In the genomic region with DNA sequence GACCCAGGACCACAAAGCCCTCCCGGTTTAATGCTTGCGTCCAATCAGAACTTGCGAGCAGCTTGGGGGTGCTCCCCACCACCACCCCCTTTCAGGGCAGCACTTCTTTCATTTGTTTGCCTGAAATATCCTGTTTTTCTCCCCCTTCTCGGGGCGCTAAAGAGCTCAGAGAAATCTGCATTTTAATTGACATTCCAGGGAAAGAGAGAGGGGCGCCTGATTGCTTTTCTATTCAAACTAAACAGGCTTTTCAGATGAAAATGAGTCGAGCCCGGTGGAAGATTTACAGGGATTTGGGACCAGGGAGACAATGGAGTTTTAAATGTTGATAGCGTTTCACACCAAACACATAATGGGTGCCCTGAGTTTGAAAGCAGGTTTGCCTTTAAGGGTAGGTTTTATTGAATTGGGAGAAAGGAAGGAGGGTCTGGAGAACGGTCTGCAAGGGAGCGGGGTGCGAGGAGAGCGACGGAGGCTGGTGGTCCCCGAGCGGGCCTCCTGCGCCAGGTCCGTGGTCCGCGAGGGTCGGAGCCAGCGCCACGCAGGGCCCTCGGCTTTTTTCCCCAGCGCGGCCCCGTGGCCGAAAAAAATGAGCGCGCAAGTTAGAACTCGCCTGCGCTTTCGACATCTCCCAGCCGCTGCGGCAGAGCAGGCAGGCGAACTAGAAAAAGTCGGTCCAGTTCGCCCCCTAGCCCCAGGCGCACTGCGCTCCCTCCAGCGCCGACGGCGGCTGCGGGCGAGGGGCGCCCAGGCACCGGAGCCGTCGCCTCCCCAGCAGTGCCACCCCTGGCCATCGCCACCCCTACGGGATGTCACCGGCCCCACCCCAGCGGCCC, we compare ENCODE assay signal across 9 cellular contexts. TPM values are rescaled to one million over a fixed set of nuclear protein-coding genes. Genes with fewer than 3 reads are reported as not detected.
A peak's percentile ranks its signal among the peaks of the same experiment; 100 is the strongest.
DNase-seq lines count a peak whose midpoint lies in the region; ATAC-seq, FAIRE-seq and TF ChIP-seq lines count a peak whose summit lies in the region.
"Had no signal": no experiment of that assay in that cellular context is flagged by ENCODE, and none has a peak within 500 bp of the region (broad histone marks: within the 10 kb centered on the region; RNA-seq: fewer than 3 reads in every experiment).

No MANE protein-coding gene starts in this region.

- intact Hi-C loops in activated CD4-positive, alpha-beta memory T cell treated with anti-CD3 and anti-CD28 coated beads for 36 hours (cut with micrococcal nuclease): loop anchor here (5.0 kb wide), 1 partner anchor 80 kb away; no protein-coding TSS in a partner anchor
- intact Hi-C loops in HepG2 (cut with micrococcal nuclease; ENCODE audit: unreplicated experiment): loop anchor here (2.0 to 5.0 kb wide), 3 partner anchors 66 to 535 kb away; no protein-coding TSS in a partner anchor

- BruUV-seq in HepG2 (replicated peaks; lab: Mats Ljungman, UMichigan): no TSS peak

- no peak for FAIRE-seq in HepG2 (lab: Jason Lieb, UNC)

- no peak overlapping the region for H3K9ac ChIP-seq in HepG2 (ENCODE audit: insufficient read depth, low read depth, low read length)
- no peak overlapping the region for H3K9ac ChIP-seq in Karpas-422 (ENCODE audit: low read length)

- no peak for TF ChIP-seq POLR2A in HepG2 (IDR thresholded peaks at IDR 0.05; ENCODE audit: insufficient read depth in 1 of 2, low read depth in 2 of 2, low read length in 2 of 2)

- peak overlapping the region; percentile 89 for H3K4me2 ChIP-seq in HepG2 (ENCODE audit: low read depth, low read length)
- no peak overlapping the region for H3K4me2 ChIP-seq in Karpas-422 (ENCODE audit: low read depth, low read length, poor library complexity, severe bottlenecking)

- H3K4me1 ChIP-seq in HepG2 (ENCODE audit: insufficient read depth, low read length) (peaks cover 27% of the 10 kb centered on the region), thoracic aorta (ENCODE audit: control insufficient read depth in 1 of 2, low read depth in 2 of 2) (peaks cover 0 to 12% of the 10 kb centered on the region in 2 donors), Karpas-422 (ENCODE audit: low read length) (peaks cover 11% of the 10 kb centered on the region)

- H3K79me2 ChIP-seq in HepG2 (ENCODE audit: insufficient read depth, low read length): no peaks in the 10 kb centered on the region
- no peaks in the 10 kb centered on the region for H3K79me2 ChIP-seq in Karpas-422 (ENCODE audit: low read length)

- H3K36me3 Mint-ChIP-seq in activated CD4-positive, alpha-beta memory T cell treated with anti-CD3 and anti-CD28 coated beads, Interleukin-2, amount 10 ng/mL, durations not matched to agents 7 days and 5 days (ENCODE audit: low read depth): peaks cover 3% of the 10 kb centered on the region
- H3K36me3 Mint-ChIP-seq in activated CD4-positive, alpha-beta memory T cell treated with anti-CD3 and anti-CD28 coated beads for 36 hours: no peaks in the 10 kb centered on the region

- H3K9me3 ChIP-seq in HepG2 (ENCODE audit: low read length) (no peaks in the 10 kb centered on the region), thoracic aorta (no peaks in the 10 kb centered on the region), Karpas-422 (ENCODE audit: low read length) (no peaks in the 10 kb centered on the region)

- H3K4me1 Mint-ChIP-seq in activated CD4-positive, alpha-beta memory T cell treated with anti-CD3 and anti-CD28 coated beads, Interleukin-2, amount 10 ng/mL, durations not matched to agents 7 days and 5 days: peaks cover 8% of the 10 kb centered on the region
- H3K4me1 Mint-ChIP-seq in activated CD4-positive, alpha-beta memory T cell treated with anti-CD3 and anti-CD28 coated beads for 36 hours (ENCODE audit: low read depth): peaks cover 3% of the 10 kb centered on the region

- POLR2A ChIA-PET in activated CD4-positive, alpha-beta memory T cell treated with anti-CD3 and anti-CD28 coated beads, Interleukin-2, amount 10 ng/mL, durations not matched to agents 7 days and 5 days (lab: Charles Lee): no interaction called here
- POLR2A ChIA-PET in activated CD4-positive, alpha-beta memory T cell treated with anti-CD3 and anti-CD28 coated beads for 36 hours (lab: Charles Lee): no interaction called here
- POLR2A ChIA-PET in HepG2 (lab: Yijun Ruan, JAX): no interaction called here

- H3K4me3 ChIP-seq in HepG2 (replicated peaks in 1 of 3; ENCODE audit: insufficient read depth in 1 of 3, low read depth in 2 of 3, low read length in 3 of 3) (peak overlapping the region; percentile 54 to 71 (median 55)), thoracic aorta (peak overlapping the region; percentile 73), Karpas-422 (ENCODE audit: low read length) (no peak overlapping the region)

- ATAC-seq in HepG2 (peak; percentile 76), thoracic aorta (ENCODE audit: insufficient number of reproducible peaks, low FRiP score, low read depth) (no peak), HG03571 (IDR thresholded peaks at IDR 0.05; ENCODE audit: unreplicated experiment) (no peak), GM18868 (IDR thresholded peaks at IDR 0.05; ENCODE audit: unreplicated experiment) (no peak)

- CTCF ChIA-PET in activated CD4-positive, alpha-beta memory T cell treated with anti-CD3 and anti-CD28 coated beads, Interleukin-2, amount 10 ng/mL, durations not matched to agents 7 days and 5 days (lab: Charles Lee): no interaction called here
- CTCF ChIA-PET in activated CD4-positive, alpha-beta memory T cell treated with anti-CD3 and anti-CD28 coated beads for 36 hours (lab: Charles Lee): no interaction called here
- CTCF ChIA-PET in HepG2 (lab: Yijun Ruan, JAX; ENCODE audit: low intra/inter-chr PET ratio, low total read pairs): no interaction called here

- in situ Hi-C loops in HepG2 (cut with HindIII; ENCODE audit: extremely low pct_ligation_motif_present, low pct_unique_long_range_greater_than_20kb): no loop called here

- 4% methylated on average over 12 of the region's 54 CpGs for WGBS in HepG2 (ENCODE audit: low lambda C conversion rate)

- no peaks in the 10 kb centered on the region for H3K9me2 ChIP-seq in Karpas-422 (replicated peaks; ENCODE audit: insufficient read depth, low read length)

- no peaks in the 10 kb centered on the region for H4K20me1 ChIP-seq in HepG2 (ENCODE audit: insufficient read depth, low read length)
- no peaks in the 10 kb centered on the region for H4K20me1 ChIP-seq in Karpas-422 (ENCODE audit: insufficient read depth, low read depth, low read length)

- DNase-seq in activated CD4-positive, alpha-beta memory T cell treated with anti-CD3 and anti-CD28 coated beads, Interleukin-2, amount 10 ng/mL, durations not matched to agents 7 days and 5 days: no peak
- no peak for DNase-seq in activated CD4-positive, alpha-beta memory T cell treated with anti-CD3 and anti-CD28 coated beads for 36 hours
- DNase-seq in caudate nucleus (lab: John Stamatoyannopoulos, UW): peak in 51 of 61 donors; percentile 18 to 80 (median 53)
- no peak for DNase-seq in HepG2 (ENCODE audit: low spot score)
- no peak for DNase-seq in thoracic aorta (ENCODE audit: low spot score)
- no peak for DNase-seq in Karpas-422

- H3K27me3 Mint-ChIP-seq in activated CD4-positive, alpha-beta memory T cell treated with anti-CD3 and anti-CD28 coated beads, Interleukin-2, amount 10 ng/mL, durations not matched to agents 7 days and 5 days: peaks cover 50% of the 10 kb centered on the region
- peaks cover 49% of the 10 kb centered on the region for H3K27me3 Mint-ChIP-seq in activated CD4-positive, alpha-beta memory T cell treated with anti-CD3 and anti-CD28 coated beads for 36 hours

- peak; percentile 79 for TF ChIP-seq CTCF in HepG2 (CRISPR knock-in tag; IDR thresholded peaks at IDR 0.05)
- TF ChIP-seq CTCF in thoracic aorta (IDR thresholded peaks at IDR 0.05): peak; percentile 29

- no peaks in the 10 kb centered on the region for H3K9me3 Mint-ChIP-seq in activated CD4-positive, alpha-beta memory T cell treated with anti-CD3 and anti-CD28 coated beads, Interleukin-2, amount 10 ng/mL, durations not matched to agents 7 days and 5 days
- no peaks in the 10 kb centered on the region for H3K9me3 Mint-ChIP-seq in activated CD4-positive, alpha-beta memory T cell treated with anti-CD3 and anti-CD28 coated beads for 36 hours

- H3K27ac ChIP-seq in caudate nucleus (ENCODE audit: low read depth, low read length) (peak overlapping the region; percentile 93), HepG2 (ENCODE audit: extremely low read length, insufficient read depth, low read length) (no peak overlapping the region), thoracic aorta (peak overlapping the region in 1 of 2 donors; percentile 63), Karpas-422 (ENCODE audit: low read length) (no peak overlapping the region)
- H3K27ac ChIP-seq: SJSA1 had no signal

- H3K36me3 ChIP-seq in HepG2 (replicated peaks in 1 of 2; ENCODE audit: control insufficient read depth in 1 of 2, insufficient read depth in 2 of 2, low read length in 2 of 2) (no peaks in the 10 kb centered on the region), thoracic aorta (no peaks in the 10 kb centered on the region), Karpas-422 (ENCODE audit: insufficient read depth, low read length) (no peaks in the 10 kb centered on the region)
- H3K36me3 ChIP-seq: SJSA1 had no signal

- TF ChIP-seq EP300 in HepG2 (IDR thresholded peaks at IDR 0.05; ENCODE audit: low read depth in 2 of 2, low read length in 2 of 2): no peak
- no peak for TF ChIP-seq EP300 in HepG2 (CRISPR knock-in tag; IDR thresholded peaks at IDR 0.05; ENCODE audit: borderline replicate concordance)

- no peak overlapping the region for H3K27ac Mint-ChIP-seq in activated CD4-positive, alpha-beta memory T cell treated with anti-CD3 and anti-CD28 coated beads, Interleukin-2, amount 10 ng/mL, durations not matched to agents 7 days and 5 days
- H3K27ac Mint-ChIP-seq in activated CD4-positive, alpha-beta memory T cell treated with anti-CD3 and anti-CD28 coated beads for 36 hours: no peak overlapping the region

- H2AFZ ChIP-seq in HepG2 (ENCODE audit: low read length): no peak overlapping the region
- no peak overlapping the region for H2AFZ ChIP-seq in Karpas-422 (ENCODE audit: low read length)

- H3K4me3 Mint-ChIP-seq in activated CD4-positive, alpha-beta memory T cell treated with anti-CD3 and anti-CD28 coated beads, Interleukin-2, amount 10 ng/mL, durations not matched to agents 7 days and 5 days: peak overlapping the region; percentile 32
- no peak overlapping the region for H3K4me3 Mint-ChIP-seq in activated CD4-positive, alpha-beta memory T cell treated with anti-CD3 and anti-CD28 coated beads for 36 hours

- H3K27me3 ChIP-seq in HepG2 (ENCODE audit: control insufficient read depth in 1 of 2, insufficient read depth in 2 of 2, low read length in 2 of 2): peaks cover 5 to 45% of the 10 kb centered on the region in 2 experiments; a peak in 4 of 5 replicates
- H3K27me3 ChIP-seq in thoracic aorta (replicated peaks; ENCODE audit: insufficient read depth): no peaks in the 10 kb centered on the region
- H3K27me3 ChIP-seq in Karpas-422 (ENCODE audit: low read length): no peaks in the 10 kb centered on the region

- peak; percentile 56; the same call in 1 of the 2 replicates for TF ChIP-seq RAD21 in HepG2 (CRISPR knock-in tag; IDR thresholded peaks at IDR 0.05)

RNA-seq across cellular contexts. Expression of gene FGFR2, which starts 1.4 kb away (rescaled TPM):
- under 1 TPM; 0.10 to 0.30 TPM for total RNA-seq in activated CD4-positive, alpha-beta memory T cell treated with anti-CD3 and anti-CD28 coated beads, Interleukin-2, amount 10 ng/mL, durations not matched to agents 7 days and 5 days
- total RNA-seq in activated CD4-positive, alpha-beta memory T cell treated with anti-CD3 and anti-CD28 coated beads for 36 hours: under 1 TPM; 0.05 to 0.19 TPM
- total RNA-seq in HepG2 (2016; rRNA removed; fragmentation: Illumina TruSeq; extraction: Trizol): 1.4 and 2.6 TPM in 2 replicates
- total RNA-seq in HepG2 (2016; cell fraction: cytosol; rRNA removed; fragmentation: Illumina TruSeq; extraction: Trizol; ENCODE audit: low read depth): 1.8 and 2.8 TPM in 2 replicates
- 1.8 and 2.2 TPM in 2 replicates for total RNA-seq in HepG2 (2016; cell fraction: insoluble cytoplasmic fraction; rRNA removed; fragmentation: Illumina TruSeq; extraction: Trizol)
- 1.2 and 1.7 TPM in 2 replicates for total RNA-seq in HepG2 (2016; cell fraction: membrane; rRNA removed; fragmentation: Illumina TruSeq; extraction: Trizol)
- total RNA-seq in HepG2 (2016; cell fraction: nucleus; rRNA removed; fragmentation: Illumina TruSeq; extraction: Trizol): 3.3 and 4.2 TPM in 2 replicates
- polyA plus RNA-seq in HepG2 (2011; rRNA removed): 1.2 and 1.6 TPM in 2 replicates
- polyA plus RNA-seq in HepG2 (2011; cell fraction: cytosol; rRNA removed): 0.82 and 1.0 TPM in 2 replicates
- 2.9 and 4.4 TPM in 2 replicates for polyA plus RNA-seq in HepG2 (2011; cell fraction: nucleus; rRNA removed)
- 0.41 and 1.3 TPM in 2 replicates for polyA plus RNA-seq in HepG2 (2012)
- polyA plus RNA-seq in HepG2 (2016; cell fraction: cytosol; fragmentation: Illumina TruSeq; extraction: Trizol; ENCODE audit: low read depth): 0.15 and 0.22 TPM in 2 replicates
- polyA plus RNA-seq in HepG2 (2016; cell fraction: insoluble cytoplasmic fraction; fragmentation: Illumina TruSeq; extraction: Trizol; ENCODE audit: low read depth): 1.6 and 1.9 TPM in 2 replicates
- 0.44 and 0.58 TPM in 2 replicates for polyA plus RNA-seq in HepG2 (2016; cell fraction: membrane; fragmentation: Illumina TruSeq; extraction: Trizol; ENCODE audit: low read depth)
- 9.1 and 11.3 TPM in 2 replicates for polyA plus RNA-seq in HepG2 (2016; cell fraction: nucleus; fragmentation: Illumina TruSeq; extraction: Trizol; ENCODE audit: insufficient read depth, low read depth)
- polyA minus RNA-seq in HepG2 (2011; rRNA and poly(A)+ RNA removed; ENCODE audit: low replicate concordance): 0.12 and 1.0 TPM in 2 replicates
- 0.70 and 0.89 TPM in 2 replicates for polyA minus RNA-seq in HepG2 (2011; cell fraction: cytosol; rRNA and poly(A)+ RNA removed)
- 1.7 and 2.3 TPM in 2 replicates for polyA minus RNA-seq in HepG2 (2011; cell fraction: nucleus; rRNA and poly(A)+ RNA removed)
- 10 to 100 TPM in 1 of 2 donors, 1 to 10 TPM in 1; 7.2 to 16.2 TPM for total RNA-seq in thoracic aorta
- total RNA-seq in Karpas-422 (2014; rRNA removed; shearing (Covaris generic); ENCODE audit: low replicate concordance): not detected in 2 replicates

Comparison
In these comparisons a context has a peak if more than half of its experiments do, and no peak if none do; other contexts are left out.
1. DNase-seq: peak in caudate nucleus (51 of 61); none in activated CD4-positive, alpha-beta memory T cell treated with anti-CD3 and anti-CD28 coated beads, Interleukin-2, amount 10 ng/mL, durations not matched to agents 7 days and 5 days (single experiment), activated CD4-positive, alpha-beta memory T cell treated with anti-CD3 and anti-CD28 coated beads for 36 hours (single experiment), HepG2 (single experiment), thoracic aorta (single experiment) and Karpas-422 (single experiment).